ENCODE assay signal across 21 cellular contexts in the genomic region with DNA sequence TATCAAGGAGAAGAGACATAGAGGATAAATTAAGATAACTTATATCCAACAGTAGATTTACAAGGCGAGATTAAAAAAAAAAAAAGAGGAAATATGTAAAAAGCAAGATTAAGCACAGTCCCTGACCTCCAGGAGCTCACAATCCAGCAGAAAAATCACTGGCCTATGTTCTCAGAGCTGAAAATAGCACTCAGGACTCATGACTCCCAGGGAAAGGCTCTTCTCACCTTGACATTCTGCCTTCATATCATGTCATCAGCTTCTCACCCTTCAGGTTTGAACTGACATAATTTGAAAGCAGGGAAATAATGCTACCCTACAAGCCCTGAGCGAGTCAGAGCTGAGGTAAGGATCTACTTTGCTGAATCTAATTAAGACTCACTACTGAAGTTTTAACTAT.
"Had no signal": no experiment of that assay in that cellular context is flagged by ENCODE, and none has a peak within 500 bp of the region (broad histone marks: within the 10 kb centered on the region; RNA-seq: fewer than 3 reads in every experiment).

No MANE protein-coding gene starts in this region.

- H3K27me3 Mint-ChIP-seq: naive B cell had no signal

- ATAC-seq: gastrocnemius medialis, heart right ventricle, left colon, left lobe of liver, lower lobe of right lung, mucosa of descending colon had no signal

- DNase-seq: dermis blood vessel endothelial cell; dorsolateral prefrontal cortex; effector CD4-positive, alpha-beta T cell; effector memory CD4-positive, alpha-beta T cell; esophagus squamous epithelium; foreskin fibroblast; foreskin melanocyte; gastrocnemius medialis; glutamatergic neuron; head of caudate nucleus; heart right ventricle; hippocampal formation; left colon; left ventricle myocardium inferior; lower lobe of right lung; mesenchymal stem cell; mucosa of descending colon; naive B cell had no signal

- H3K27ac ChIP-seq: coronary artery, dorsolateral prefrontal cortex, esophagus squamous epithelium, gastrocnemius medialis, heart right ventricle, left ventricle myocardium inferior, lower lobe of right lung had no signal

- H3K4me1 ChIP-seq: gastrocnemius medialis, lower lobe of right lung had no signal

- H3K4me3 Mint-ChIP-seq: mesothelial cell of epicardium had no signal

- H3K9me3 ChIP-seq: esophagus squamous epithelium, gastrocnemius medialis, left ventricle myocardium inferior, lower lobe of right lung, mucosa of descending colon had no signal

- H3K27me3 ChIP-seq: dorsolateral prefrontal cortex, esophagus squamous epithelium, gastrocnemius medialis, heart right ventricle had no signal

- H3K27ac Mint-ChIP-seq: mesothelial cell of epicardium, naive B cell had no signal

- H3K4me3 ChIP-seq: coronary artery, dorsolateral prefrontal cortex, esophagus squamous epithelium, gastrocnemius medialis, heart right ventricle, left ventricle myocardium inferior, lower lobe of right lung, mucosa of descending colon had no signal
